21 cellular contexts compared by ENCODE assay signal in the genomic region with DNA sequence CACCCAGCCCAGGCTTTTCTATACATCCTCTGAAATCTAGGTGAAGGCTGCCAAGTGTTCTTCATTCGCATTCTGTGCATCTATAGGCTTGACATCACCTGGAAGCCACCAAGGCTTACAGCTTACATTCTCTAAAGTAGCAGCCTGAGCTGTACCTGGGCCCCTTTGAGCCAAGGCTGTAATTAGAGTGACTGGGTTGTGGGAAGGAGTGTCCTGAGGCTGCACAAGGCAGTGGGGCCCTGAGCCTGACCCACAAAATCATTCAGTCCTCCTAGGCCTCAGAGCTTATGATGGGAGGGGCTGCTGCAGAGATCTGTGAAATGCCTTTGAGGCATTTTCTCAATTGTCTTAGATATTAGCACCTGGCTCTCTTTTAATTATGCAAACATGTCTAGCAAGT. TPM values are rescaled to one million over a fixed set of nuclear protein-coding genes. Genes with fewer than 3 reads are reported as not detected.
DNase-seq lines count a peak whose midpoint lies in the region; ATAC-seq and TF ChIP-seq lines count a peak whose summit lies in the region.
"Had no signal": no experiment of that assay in that cellular context is flagged by ENCODE, and none has a peak within 500 bp of the region (broad histone marks: within the 10 kb centered on the region; RNA-seq: fewer than 3 reads in every experiment).

No MANE protein-coding gene starts in this region.

- peak overlapping the region; percentile 28 for H3K27ac Mint-ChIP-seq in activated CD4-positive, alpha-beta T cell treated with anti-CD3 and anti-CD28 coated beads, Interleukin-2, amount 10 ng/mL, durations not matched to agents 7 days and 5 days
- H3K27ac Mint-ChIP-seq in activated B cell treated with CpG ODN at 0.5 μM for 24 hours: no peak overlapping the region
- H3K27ac Mint-ChIP-seq in neural crest cell (ENCODE audit: unreplicated experiment): no peak overlapping the region
- H3K27ac Mint-ChIP-seq: type B pancreatic cell had no signal

- DNase-seq in activated CD4-positive, alpha-beta T cell treated with anti-CD3 and anti-CD28 coated beads, Interleukin-2, amount 10 ng/mL, durations not matched to agents 7 days and 5 days: no peak
- no peak for DNase-seq in activated CD4-positive, alpha-beta T cell treated with anti-CD3 and anti-CD28 coated beads, Interleukin-2, amount 50 U/mL, for 1 hour
- no peak for DNase-seq in activated B cell treated with CpG ODN at 0.5 μM for 24 hours
- no peak for DNase-seq in neural crest cell (ENCODE audit: low read depth, low spot score)
- DNase-seq: amniotic stem cell; DND-41; effector CD8-positive, alpha-beta T cell; mesenchymal stem cell; MG63; NCI-H1694; NCI-H345; psoas muscle; small intestine; T-cell had no signal

- POLR2A ChIA-PET in activated CD4-positive, alpha-beta T cell treated with anti-CD3 and anti-CD28 coated beads, Interleukin-2, amount 10 ng/mL, durations not matched to agents 7 days and 5 days (lab: Charles Lee): no interaction called here
- POLR2A ChIA-PET in activated B cell treated with CpG ODN at 0.5 μM for 24 hours (lab: Charles Lee): no interaction called here

- intact Hi-C loops in activated B cell treated with CpG ODN at 0.5 μM for 24 hours (cut with micrococcal nuclease): no loop called here

- TF ChIP-seq CTCF in GM12875 (IDR thresholded peaks at IDR 0.05; ENCODE audit: borderline replicate concordance, insufficient read depth, low read depth, low read length) (no peak), activated B cell treated with CpG ODN at 0.5 μM for 24 hours (IDR thresholded peaks at IDR 0.05) (no peak), neural crest cell (conservative IDR thresholded peaks at IDR 0.05) (no peak)

- H3K4me1 Mint-ChIP-seq in activated CD4-positive, alpha-beta T cell treated with anti-CD3 and anti-CD28 coated beads, Interleukin-2, amount 10 ng/mL, durations not matched to agents 7 days and 5 days: peaks cover 22% of the 10 kb centered on the region
- peaks cover 20% of the 10 kb centered on the region for H3K4me1 Mint-ChIP-seq in activated B cell treated with CpG ODN at 0.5 μM for 24 hours
- H3K4me1 Mint-ChIP-seq in neural crest cell: peaks cover 52% of the 10 kb centered on the region

- no peak overlapping the region for H3K4me3 Mint-ChIP-seq in activated CD4-positive, alpha-beta T cell treated with anti-CD3 and anti-CD28 coated beads, Interleukin-2, amount 10 ng/mL, durations not matched to agents 7 days and 5 days
- peak overlapping the region; percentile 17 for H3K4me3 Mint-ChIP-seq in activated B cell treated with CpG ODN at 0.5 μM for 24 hours
- H3K4me3 Mint-ChIP-seq in neural crest cell: peak overlapping the region; percentile 16
- H3K4me3 Mint-ChIP-seq: nephron, type B pancreatic cell had no signal

- ATAC-seq in activated B cell treated with CpG ODN at 0.5 μM for 24 hours (ENCODE audit: low read depth) (no peak), GM18873 (IDR thresholded peaks at IDR 0.05; ENCODE audit: low FRiP score, unreplicated experiment) (no peak), HG02973 (IDR thresholded peaks at IDR 0.05; ENCODE audit: unreplicated experiment) (no peak), GM19397 (IDR thresholded peaks at IDR 0.05; ENCODE audit: unreplicated experiment) (no peak)
- ATAC-seq: A549, psoas muscle, T-cell had no signal

- H3K36me3 Mint-ChIP-seq in activated CD4-positive, alpha-beta T cell treated with anti-CD3 and anti-CD28 coated beads, Interleukin-2, amount 10 ng/mL, durations not matched to agents 7 days and 5 days (ENCODE audit: low read depth): peaks cover 10% of the 10 kb centered on the region
- no peaks in the 10 kb centered on the region for H3K36me3 Mint-ChIP-seq in activated B cell treated with CpG ODN at 0.5 μM for 24 hours (ENCODE audit: low read depth)
- peaks cover 10% of the 10 kb centered on the region for H3K36me3 Mint-ChIP-seq in neural crest cell (ENCODE audit: low read depth)
- H3K36me3 Mint-ChIP-seq: type B pancreatic cell had no signal

- H3K9me3 Mint-ChIP-seq in activated CD4-positive, alpha-beta T cell treated with anti-CD3 and anti-CD28 coated beads, Interleukin-2, amount 10 ng/mL, durations not matched to agents 7 days and 5 days: peaks cover 10% of the 10 kb centered on the region
- H3K9me3 Mint-ChIP-seq in activated B cell treated with CpG ODN at 0.5 μM for 24 hours (peaks cover 5% of the 10 kb centered on the region), neural crest cell (peaks cover 22% of the 10 kb centered on the region)

- CTCF ChIA-PET in activated CD4-positive, alpha-beta T cell treated with anti-CD3 and anti-CD28 coated beads, Interleukin-2, amount 10 ng/mL, durations not matched to agents 7 days and 5 days (lab: Charles Lee): interaction anchor here (0.8 to 2.4 kb wide), 3 partner anchors 10 to 30 kb away, joined by 3 to 7 read pairs (median 3); no protein-coding TSS in a partner anchor
- CTCF ChIA-PET in activated B cell treated with CpG ODN at 0.5 μM for 24 hours (lab: Charles Lee): no interaction called here

- peak overlapping the region; percentile 69 for H3K4me3 ChIP-seq in GM12875 (ENCODE audit: low read depth, low read length)
- H3K4me3 ChIP-seq: A549, MG63, psoas muscle had no signal

- H3K27me3 Mint-ChIP-seq in activated CD4-positive, alpha-beta T cell treated with anti-CD3 and anti-CD28 coated beads, Interleukin-2, amount 10 ng/mL, durations not matched to agents 7 days and 5 days: no peaks in the 10 kb centered on the region
- H3K27me3 Mint-ChIP-seq in activated B cell treated with CpG ODN at 0.5 μM for 24 hours (peaks cover 2% of the 10 kb centered on the region), neural crest cell (ENCODE audit: low read depth) (no peaks in the 10 kb centered on the region)
- H3K27me3 Mint-ChIP-seq: type B pancreatic cell had no signal

RNA-seq across cellular contexts. Expression of gene RDX, which starts 33.0 kb away (rescaled TPM):
- total RNA-seq in activated CD4-positive, alpha-beta T cell treated with anti-CD3 and anti-CD28 coated beads, Interleukin-2, amount 10 ng/mL, durations not matched to agents 7 days and 5 days: 10 to 100 TPM; 37.6 to 47.1 TPM
- total RNA-seq in activated B cell treated with CpG ODN at 0.5 μM for 24 hours (27.4 and 27.9 TPM in 2 replicates), neural crest cell (159 and 167 TPM in 2 replicates)
